10 cellular contexts compared by ENCODE assay signal in genomic region chrX:99301990-99302389, GRCh38.
DNase-seq lines count a peak whose midpoint lies in the region; TF ChIP-seq lines count a peak whose summit lies in the region.
"Had no signal": no experiment of that assay in that cellular context is flagged by ENCODE, and none has a peak within 500 bp of the region (broad histone marks: within the 10 kb centered on the region; RNA-seq: fewer than 3 reads in every experiment).

No MANE protein-coding gene starts in this region.

- H3K27me3 ChIP-seq in GM06990 (replicated peaks; ENCODE audit: control insufficient read depth, insufficient read depth, low read length), result no peaks in the 10 kb centered on the region
- H3K27me3 ChIP-seq in liver (ENCODE audit: control insufficient read depth in 4 of 4, insufficient read depth in 4 of 4, low read length in 3 of 4), result peaks cover 0 to 3% (median 0%) of the 10 kb centered on the region in 4 donors
- H3K27me3 ChIP-seq in right atrium auricular region, result no peaks in the 10 kb centered on the region

- no peak overlapping the region for H3K27ac ChIP-seq in liver (ENCODE audit: low read depth in 1 of 2, low read length in 2 of 2)
- no peak overlapping the region for H3K27ac ChIP-seq in right atrium auricular region

- 25% methylated on average over 2 of the region's 2 CpGs for WGBS in liver

- H3K4me3 ChIP-seq in GM06990 (replicated peaks; ENCODE audit: low read depth, low read length) (no peak overlapping the region), liver (ENCODE audit: low read depth in 1 of 3, low read length in 3 of 3) (no peak overlapping the region), right atrium auricular region (no peak overlapping the region)

- H3K9ac ChIP-seq in liver (ENCODE audit: low read depth in 1 of 2, low read length in 2 of 2), result no peak overlapping the region

- no peak for DNase-seq in GM06990 (ENCODE audit: extremely low read depth, insufficient read length)
- peak; percentile 4 for DNase-seq in SK-N-DZ (ENCODE audit: low spot score)
- no peak for DNase-seq in activated naive CD4-positive, alpha-beta T cell treated with anti-CD3 and anti-CD28 coated beads, Interleukin-2, amount 50 U/mL, for 16 hours
- no peak for DNase-seq in right atrium auricular region (ENCODE audit: low spot score)
- DNase-seq in anterior cingulate cortex (lab: John Stamatoyannopoulos, UW), result no peak
- DNase-seq in hepatic stellate cell (ENCODE audit: low spot score), result no peak
- DNase-seq: activated CD4-positive, alpha-beta T cell treated with anti-CD3 and anti-CD28 coated beads for 4 hours; NCI-H1417 treated with DMSO at 0.1 percent for 48 hours had no signal

- H3K36me3 ChIP-seq in GM06990 (ENCODE audit: control insufficient read depth, insufficient read depth, low read length) (no peaks in the 10 kb centered on the region), liver (ENCODE audit: control insufficient read depth in 4 of 4, insufficient read depth in 3 of 4, low read depth in 1 of 4, low read length in 3 of 4) (no peaks in the 10 kb centered on the region), right atrium auricular region (no peaks in the 10 kb centered on the region)

- peaks cover 0 to 2% (median 0%) of the 10 kb centered on the region in 4 donors for H3K4me1 ChIP-seq in liver (ENCODE audit: control insufficient read depth in 4 of 4, insufficient read depth in 4 of 4, low read length in 3 of 4)
- H3K4me1 ChIP-seq in right atrium auricular region, result no peaks in the 10 kb centered on the region

- TF ChIP-seq RAD21 in Ishikawa (IDR thresholded peaks at IDR 0.05; ENCODE audit: low read depth), result peak; percentile 54
- peak; percentile 72 to 81 for TF ChIP-seq RAD21 in liver (IDR thresholded peaks at IDR 0.05)

- TF ChIP-seq CTCF in GM06990 (IDR thresholded peaks at IDR 0.05; ENCODE audit: insufficient read depth, low read length, poor library complexity, severe bottlenecking), result peak; percentile 49
- TF ChIP-seq CTCF in liver (IDR thresholded peaks at IDR 0.05; ENCODE audit: low read depth, low read length, missing input control), result peak; percentile 25
- TF ChIP-seq CTCF in right atrium auricular region (IDR thresholded peaks at IDR 0.05), result no peak

- H3K9me3 ChIP-seq in liver (ENCODE audit: control insufficient read depth in 4 of 4, low read length in 3 of 4) (no peaks in the 10 kb centered on the region), right atrium auricular region (no peaks in the 10 kb centered on the region)

- no peak for TF ChIP-seq EP300 in Ishikawa (IDR thresholded peaks at IDR 0.05; ENCODE audit: borderline replicate concordance)

TF ChIP-seq in Ishikawa, 13 proteins besides CTCF, POLR2A, EP300 and RAD21:
- TF ChIP-seq, protein P1, sequence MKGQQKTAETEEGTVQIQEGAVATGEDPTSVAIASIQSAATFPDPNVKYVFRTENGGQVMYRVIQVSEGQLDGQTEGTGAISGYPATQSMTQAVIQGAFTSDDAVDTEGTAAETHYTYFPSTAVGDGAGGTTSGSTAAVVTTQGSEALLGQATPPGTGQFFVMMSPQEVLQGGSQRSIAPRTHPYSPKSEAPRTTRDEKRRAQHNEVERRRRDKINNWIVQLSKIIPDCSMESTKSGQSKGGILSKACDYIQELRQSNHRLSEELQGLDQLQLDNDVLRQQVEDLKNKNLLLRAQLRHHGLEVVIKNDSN (IDR thresholded peaks at IDR 0.05), result no peak
- TF ChIP-seq MAX (IDR thresholded peaks at IDR 0.05) (no peak), CEBPB (IDR thresholded peaks at IDR 0.05) (no peak), NFIC (IDR thresholded peaks at IDR 0.05) (no peak), YY1 (IDR thresholded peaks at IDR 0.05; ENCODE audit: low read depth) (no peak), FOXM1 (IDR thresholded peaks at IDR 0.05; ENCODE audit: borderline replicate concordance, low read depth) (no peak), TCF12 (IDR thresholded peaks at IDR 0.05; ENCODE audit: low read depth) (no peak), CREB1 (IDR thresholded peaks at IDR 0.05; ENCODE audit: low read depth) (no peak), ZBTB7A (IDR thresholded peaks at IDR 0.05; ENCODE audit: low read depth) (no peak), TAF1 (IDR thresholded peaks at IDR 0.05; ENCODE audit: low read depth) (no peak), EGR1 (IDR thresholded peaks at IDR 0.05) (no peak), TEAD4 (IDR thresholded peaks at IDR 0.05) (no peak)
- TF ChIP-seq, protein P2, sequence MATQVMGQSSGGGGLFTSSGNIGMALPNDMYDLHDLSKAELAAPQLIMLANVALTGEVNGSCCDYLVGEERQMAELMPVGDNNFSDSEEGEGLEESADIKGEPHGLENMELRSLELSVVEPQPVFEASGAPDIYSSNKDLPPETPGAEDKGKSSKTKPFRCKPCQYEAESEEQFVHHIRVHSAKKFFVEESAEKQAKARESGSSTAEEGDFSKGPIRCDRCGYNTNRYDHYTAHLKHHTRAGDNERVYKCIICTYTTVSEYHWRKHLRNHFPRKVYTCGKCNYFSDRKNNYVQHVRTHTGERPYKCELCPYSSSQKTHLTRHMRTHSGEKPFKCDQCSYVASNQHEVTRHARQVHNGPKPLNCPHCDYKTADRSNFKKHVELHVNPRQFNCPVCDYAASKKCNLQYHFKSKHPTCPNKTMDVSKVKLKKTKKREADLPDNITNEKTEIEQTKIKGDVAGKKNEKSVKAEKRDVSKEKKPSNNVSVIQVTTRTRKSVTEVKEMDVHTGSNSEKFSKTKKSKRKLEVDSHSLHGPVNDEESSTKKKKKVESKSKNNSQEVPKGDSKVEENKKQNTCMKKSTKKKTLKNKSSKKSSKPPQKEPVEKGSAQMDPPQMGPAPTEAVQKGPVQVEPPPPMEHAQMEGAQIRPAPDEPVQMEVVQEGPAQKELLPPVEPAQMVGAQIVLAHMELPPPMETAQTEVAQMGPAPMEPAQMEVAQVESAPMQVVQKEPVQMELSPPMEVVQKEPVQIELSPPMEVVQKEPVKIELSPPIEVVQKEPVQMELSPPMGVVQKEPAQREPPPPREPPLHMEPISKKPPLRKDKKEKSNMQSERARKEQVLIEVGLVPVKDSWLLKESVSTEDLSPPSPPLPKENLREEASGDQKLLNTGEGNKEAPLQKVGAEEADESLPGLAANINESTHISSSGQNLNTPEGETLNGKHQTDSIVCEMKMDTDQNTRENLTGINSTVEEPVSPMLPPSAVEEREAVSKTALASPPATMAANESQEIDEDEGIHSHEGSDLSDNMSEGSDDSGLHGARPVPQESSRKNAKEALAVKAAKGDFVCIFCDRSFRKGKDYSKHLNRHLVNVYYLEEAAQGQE (IDR thresholded peaks at IDR 0.05; ENCODE audit: low read depth), result no peak

TF ChIP-seq in liver, 16 proteins besides CTCF, POLR2A, EP300 and RAD21 (continues in another document):
- TF ChIP-seq TAF1 (conservative IDR thresholded peaks at IDR 0.05), result no peak
- no peak for TF ChIP-seq GABPA (IDR thresholded peaks at IDR 0.05 in 1 of 2, conservative IDR thresholded peaks at IDR 0.05 in 1 of 2)
- TF ChIP-seq, protein P3, sequence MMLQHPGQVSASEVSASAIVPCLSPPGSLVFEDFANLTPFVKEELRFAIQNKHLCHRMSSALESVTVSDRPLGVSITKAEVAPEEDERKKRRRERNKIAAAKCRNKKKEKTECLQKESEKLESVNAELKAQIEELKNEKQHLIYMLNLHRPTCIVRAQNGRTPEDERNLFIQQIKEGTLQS (IDR thresholded peaks at IDR 0.05), result no peak
- TF ChIP-seq HNF4A (conservative IDR thresholded peaks at IDR 0.05), result no peak
- no peak for TF ChIP-seq FOXA1 (IDR thresholded peaks at IDR 0.05)
- TF ChIP-seq, protein P2 (IDR thresholded peaks at IDR 0.05), result no peak
- TF ChIP-seq EGR1 (IDR thresholded peaks at IDR 0.05; ENCODE audit: low read depth in 2 of 2), result no peak
- no peak for TF ChIP-seq JUND (IDR thresholded peaks at IDR 0.05)
- TF ChIP-seq RXRA (IDR thresholded peaks at IDR 0.05), result no peak
- TF ChIP-seq HNF4G (IDR thresholded peaks at IDR 0.05), result no peak
- TF ChIP-seq YY1 (IDR thresholded peaks at IDR 0.05), result no peak
- no peak for TF ChIP-seq FOXA2 (IDR thresholded peaks at IDR 0.05)
- TF ChIP-seq SP1 (IDR thresholded peaks at IDR 0.05), result no peak
- TF ChIP-seq NR2F2 (IDR thresholded peaks at IDR 0.05), result no peak

Comparison
In these comparisons a context has a peak if more than half of its experiments do, and no peak if none do; other contexts are left out.
1. CTCF ChIP-seq: peak in GM06990 (single experiment) and liver (single experiment); none in right atrium auricular region (0 of 2).